30 cellular contexts compared by ENCODE assay signal in the genomic region with DNA sequence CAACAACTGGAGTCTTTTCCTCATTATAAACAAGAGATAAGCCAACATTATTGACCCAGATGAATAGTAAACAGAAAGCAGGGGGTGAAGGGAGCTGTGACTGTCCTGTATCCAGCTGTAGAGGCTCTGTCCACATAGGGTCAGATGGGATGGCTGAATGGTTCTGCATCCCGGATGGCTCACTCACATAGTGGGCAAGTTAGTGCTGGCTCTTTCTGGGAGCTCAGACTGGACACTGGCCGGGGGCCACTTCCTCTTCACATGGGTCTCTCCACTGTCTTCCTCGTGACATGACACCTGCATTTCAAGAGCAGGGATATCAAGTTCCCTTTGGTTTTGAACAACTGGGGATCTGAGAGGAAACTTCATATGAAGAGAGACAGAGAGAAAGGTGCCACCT.
"Had no signal": no experiment of that assay in that cellular context is flagged by ENCODE, and none has a peak within 500 bp of the region (broad histone marks: within the 10 kb centered on the region; RNA-seq: fewer than 3 reads in every experiment).

No MANE protein-coding gene starts in this region.

- H3K9me3 Mint-ChIP-seq: activated CD4-positive, alpha-beta memory T cell treated with anti-CD3 and anti-CD28 coated beads, Interleukin-2, amount 10 ng/mL, durations not matched to agents 7 days and 5 days; activated naive CD4-positive, alpha-beta T cell treated with anti-CD3 and anti-CD28 coated beads, Interleukin-2, amount 10 ng/mL, durations not matched to agents 7 days and 5 days; activated naive CD8-positive, alpha-beta T cell treated with anti-CD3 and anti-CD28 coated beads for 36 hours; T-helper 1 cell treated with Interleukin-12 subunit alpha and Interleukin-12 subunit beta and Interleukin-4 antibody, amounts not matched to agents 30 μg/mL and 1 μg/mL, for 36 hours; T-helper 2 cell treated with Interferon-gamma antibody and Interleukin-4, amounts not matched to agents 5 μg/mL and 100 μg/mL, for 36 hours had no signal

- H3K27me3 ChIP-seq: SJSA1 had no signal

- DNase-seq: activated CD4-positive, alpha-beta memory T cell treated with anti-CD3 and anti-CD28 coated beads, Interleukin-2, amount 10 ng/mL, durations not matched to agents 7 days and 5 days; activated CD4-positive, alpha-beta T cell treated with anti-CD3 and anti-CD28 coated beads for 36 hours; activated CD8-positive, alpha-beta memory T cell treated with anti-CD3 and anti-CD28 coated beads for 24 hours; activated CD8-positive, alpha-beta memory T cell treated with anti-CD3 and anti-CD28 coated beads, Interleukin-2, amount 10 ng/mL, durations not matched to agents 7 days and 5 days; activated CD8-positive, alpha-beta memory T cell treated with anti-CD3 and anti-CD28 coated beads, Interleukin-2, amount 50 U/mL, for 48 hours; activated effector memory CD4-positive, alpha-beta T cell treated with Interleukin-2 at 50 U/mL for 16 hours; activated naive CD4-positive, alpha-beta T cell treated with anti-CD3 and anti-CD28 coated beads, Interleukin-2, amount 10 ng/mL, durations not matched to agents 7 days and 5 days; activated naive CD8-positive, alpha-beta T cell treated with anti-CD3 and anti-CD28 coated beads for 36 hours; activated T-cell treated with anti-CD3 and anti-CD28 coated beads, Interleukin-2, amount 50 U/mL, for 48 hours; amniotic stem cell; aorta; caudate nucleus; IMR-90; NCI-H1092 treated with DMSO at 0.1 percent for 48 hours; NCI-H146; NCI-H187; NCI-H2081 treated with DMSO at 0.1 percent for 48 hours; NCI-H226; NCI-H446 treated with DMSO at 0.1 percent for 48 hours; NCI-H526; NCI-H748 treated with DMSO at 0.1 percent for 48 hours; SHP77 treated with DMSO at 0.1 percent for 48 hours; SK-N-SH had no signal

- H3K36me3 ChIP-seq: SJSA1 had no signal

- H3K4me3 Mint-ChIP-seq: activated CD4-positive, alpha-beta memory T cell treated with anti-CD3 and anti-CD28 coated beads, Interleukin-2, amount 10 ng/mL, durations not matched to agents 7 days and 5 days; activated CD4-positive, alpha-beta T cell treated with anti-CD3 and anti-CD28 coated beads for 36 hours; activated CD8-positive, alpha-beta memory T cell treated with anti-CD3 and anti-CD28 coated beads, Interleukin-2, amount 10 ng/mL, durations not matched to agents 7 days and 5 days; activated naive CD4-positive, alpha-beta T cell treated with anti-CD3 and anti-CD28 coated beads, Interleukin-2, amount 10 ng/mL, durations not matched to agents 7 days and 5 days; activated naive CD8-positive, alpha-beta T cell treated with anti-CD3 and anti-CD28 coated beads for 36 hours; T-helper 1 cell treated with Interleukin-12 subunit alpha and Interleukin-12 subunit beta and Interleukin-4 antibody, amounts not matched to agents 30 μg/mL and 1 μg/mL, for 36 hours; T-helper 2 cell treated with Interferon-gamma antibody and Interleukin-4, amounts not matched to agents 5 μg/mL and 100 μg/mL, for 36 hours; WTC11 had no signal

- H3K9ac ChIP-seq: SK-N-SH had no signal

- ATAC-seq: activated CD4-positive, alpha-beta T cell treated with anti-CD3 and anti-CD28 coated beads for 36 hours; activated CD4-positive, CD25-positive, alpha-beta regulatory T cell treated with anti-CD3 and anti-CD28 coated beads, Interleukin-2, amount 50 U/mL, for 24 hours; activated CD8-positive, alpha-beta memory T cell treated with anti-CD3 and anti-CD28 coated beads, Interleukin-2, amount 10 ng/mL, durations not matched to agents 7 days and 5 days; K562; Panc1; WTC11 had no signal

- H3K27ac Mint-ChIP-seq: activated CD4-positive, alpha-beta memory T cell treated with anti-CD3 and anti-CD28 coated beads, Interleukin-2, amount 10 ng/mL, durations not matched to agents 7 days and 5 days; activated CD4-positive, alpha-beta T cell treated with anti-CD3 and anti-CD28 coated beads for 36 hours; activated CD8-positive, alpha-beta memory T cell treated with anti-CD3 and anti-CD28 coated beads, Interleukin-2, amount 10 ng/mL, durations not matched to agents 7 days and 5 days; activated naive CD4-positive, alpha-beta T cell treated with anti-CD3 and anti-CD28 coated beads, Interleukin-2, amount 10 ng/mL, durations not matched to agents 7 days and 5 days; activated naive CD8-positive, alpha-beta T cell treated with anti-CD3 and anti-CD28 coated beads for 36 hours; T-helper 1 cell treated with Interleukin-12 subunit alpha and Interleukin-12 subunit beta and Interleukin-4 antibody, amounts not matched to agents 30 μg/mL and 1 μg/mL, for 36 hours; T-helper 2 cell treated with Interferon-gamma antibody and Interleukin-4, amounts not matched to agents 5 μg/mL and 100 μg/mL, for 36 hours; WTC11 had no signal

- H3K27ac ChIP-seq: SJSA1 had no signal

- H3K4me1 ChIP-seq: SJSA1 had no signal

- H3K9me3 ChIP-seq: SJSA1, SK-N-SH had no signal

- H3K4me3 ChIP-seq: K562, SJSA1 had no signal

- H3K36me3 Mint-ChIP-seq: activated CD8-positive, alpha-beta memory T cell treated with anti-CD3 and anti-CD28 coated beads, Interleukin-2, amount 10 ng/mL, durations not matched to agents 7 days and 5 days; activated naive CD4-positive, alpha-beta T cell treated with anti-CD3 and anti-CD28 coated beads, Interleukin-2, amount 10 ng/mL, durations not matched to agents 7 days and 5 days; activated naive CD8-positive, alpha-beta T cell treated with anti-CD3 and anti-CD28 coated beads for 36 hours had no signal

- H3K4me1 Mint-ChIP-seq: activated CD4-positive, alpha-beta memory T cell treated with anti-CD3 and anti-CD28 coated beads, Interleukin-2, amount 10 ng/mL, durations not matched to agents 7 days and 5 days; activated CD4-positive, alpha-beta T cell treated with anti-CD3 and anti-CD28 coated beads for 36 hours; activated CD8-positive, alpha-beta memory T cell treated with anti-CD3 and anti-CD28 coated beads, Interleukin-2, amount 10 ng/mL, durations not matched to agents 7 days and 5 days; activated naive CD4-positive, alpha-beta T cell treated with anti-CD3 and anti-CD28 coated beads, Interleukin-2, amount 10 ng/mL, durations not matched to agents 7 days and 5 days; activated naive CD8-positive, alpha-beta T cell treated with anti-CD3 and anti-CD28 coated beads for 36 hours; WTC11 had no signal

- H3K27me3 Mint-ChIP-seq: activated CD8-positive, alpha-beta memory T cell treated with anti-CD3 and anti-CD28 coated beads, Interleukin-2, amount 10 ng/mL, durations not matched to agents 7 days and 5 days; activated naive CD4-positive, alpha-beta T cell treated with anti-CD3 and anti-CD28 coated beads, Interleukin-2, amount 10 ng/mL, durations not matched to agents 7 days and 5 days had no signal
